29 cellular contexts compared by ENCODE assay signal in the genomic region with DNA sequence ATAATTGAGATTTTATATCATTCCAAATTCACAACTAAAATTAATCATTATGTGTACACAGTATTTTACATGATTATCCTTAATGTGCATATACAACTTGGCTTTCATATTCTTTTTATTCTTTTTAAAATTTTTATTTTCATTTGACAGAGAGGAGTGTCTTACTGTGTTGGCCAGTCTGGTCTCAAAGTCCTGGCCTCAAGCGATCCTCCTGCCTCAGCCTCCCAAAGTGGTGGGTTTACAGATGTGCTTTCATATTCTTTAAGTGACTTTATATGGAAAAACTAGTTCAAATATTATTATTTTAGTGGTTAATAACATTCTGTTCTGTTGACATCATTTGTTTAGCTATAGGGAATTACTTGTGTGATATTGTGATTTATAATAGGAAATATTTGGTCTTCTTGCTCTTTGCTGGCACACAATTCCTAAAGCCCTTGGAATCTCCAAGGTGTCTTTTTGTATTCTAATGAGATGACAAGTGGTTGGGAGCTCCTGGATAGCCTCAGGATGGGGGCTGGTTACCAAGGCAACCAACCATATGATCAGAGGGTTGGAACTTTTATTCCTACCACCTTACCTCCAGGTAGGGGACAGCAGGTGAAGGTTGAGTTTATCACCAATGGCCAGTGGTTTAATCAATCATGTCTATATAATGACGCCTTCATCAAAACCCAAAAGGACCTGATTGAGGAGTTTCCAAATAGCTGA.
"Had no signal": no experiment of that assay in that cellular context is flagged by ENCODE, and none has a peak within 500 bp of the region (broad histone marks: within the 10 kb centered on the region; RNA-seq: fewer than 3 reads in every experiment).

No MANE protein-coding gene starts in this region.

- H3K4me3 ChIP-seq: dorsolateral prefrontal cortex, gastroesophageal sphincter, heart left ventricle, hepatocyte, lower lobe of right lung, mucosa of descending colon, skin epidermis, spleen, testis, tibial artery had no signal

- H3K36me3 ChIP-seq: neutrophil had no signal

- H3K4me1 ChIP-seq: foreskin keratinocyte, gastroesophageal sphincter, heart left ventricle, lower lobe of right lung, spleen, testis, tibial artery had no signal

- H3K79me2 ChIP-seq: hepatocyte, parathyroid adenoma had no signal

- H3K27ac ChIP-seq: dorsolateral prefrontal cortex, epithelial cell of prostate, foreskin keratinocyte, gastroesophageal sphincter, heart left ventricle, hepatocyte, lower lobe of right lung, neutrophil, skin epidermis, spleen, testis, tibial artery had no signal

- H3K9ac ChIP-seq: parathyroid adenoma had no signal

- H3K9me3 Mint-ChIP-seq: naive B cell; natural killer cell treated with Interleukin-12 subunit alpha and Interleukin-12 subunit beta and Interleukin-15 and Interleukin-18, amount 100 ng/mL, for 72 hours; neural crest cell; stimulated activated memory B cell treated with anti-CD40 and anti-IgM and Interleukin-4, amounts not matched to agents 10 μg/mL and 1 μg/mL and 100 μg/mL, for 72 hours; type B pancreatic cell had no signal

- H2AFZ ChIP-seq: hepatocyte had no signal

- H3K27me3 ChIP-seq: dorsolateral prefrontal cortex, foreskin keratinocyte, gastroesophageal sphincter, heart left ventricle, hepatocyte, neutrophil, spleen, testis, tibial artery had no signal

- H3K4me3 Mint-ChIP-seq: naive B cell; natural killer cell treated with Interleukin-12 subunit alpha and Interleukin-12 subunit beta and Interleukin-15 and Interleukin-18, amount 100 ng/mL, for 72 hours; neural crest cell; stimulated activated memory B cell treated with anti-CD40 and anti-IgM and Interleukin-4, amounts not matched to agents 10 μg/mL and 1 μg/mL and 100 μg/mL, for 72 hours; type B pancreatic cell had no signal

- H3K27me3 Mint-ChIP-seq: naive B cell; natural killer cell treated with Interleukin-12 subunit alpha and Interleukin-12 subunit beta and Interleukin-15 and Interleukin-18, amount 100 ng/mL, for 72 hours; progenitor cell of endocrine pancreas; stimulated activated memory B cell treated with anti-CD40 and anti-IgM and Interleukin-4, amounts not matched to agents 10 μg/mL and 1 μg/mL and 100 μg/mL, for 72 hours; type B pancreatic cell had no signal

- ATAC-seq: esophagus mucosa; foreskin keratinocyte; gastroesophageal sphincter; heart left ventricle; left ventricle myocardium superior; lower lobe of right lung; mucosa of descending colon; natural killer cell treated with Interleukin-12 subunit alpha and Interleukin-12 subunit beta and Interleukin-15 and Interleukin-18, amount 100 ng/mL, for 72 hours; right cardiac atrium; stimulated activated memory B cell treated with anti-CD40 and anti-IgM and Interleukin-4, amounts not matched to agents 10 μg/mL and 1 μg/mL and 100 μg/mL, for 72 hours; stimulated activated naive CD8-positive, alpha-beta T cell treated with anti-CD3 and anti-CD28 coated beads, Interleukin-15, Interleukin-2, amounts not matched to agents 100 U/mL and 50 U/mL, for 24 hours had no signal

- H3K4me2 ChIP-seq: hepatocyte had no signal

- H3K36me3 Mint-ChIP-seq: naive B cell; natural killer cell treated with Interleukin-12 subunit alpha and Interleukin-12 subunit beta and Interleukin-15 and Interleukin-18, amount 100 ng/mL, for 72 hours had no signal

- H3K4me1 Mint-ChIP-seq: naive B cell; neural crest cell; stimulated activated memory B cell treated with anti-CD40 and anti-IgM and Interleukin-4, amounts not matched to agents 10 μg/mL and 1 μg/mL and 100 μg/mL, for 72 hours had no signal

- H3K9me3 ChIP-seq: gastroesophageal sphincter, heart left ventricle, lower lobe of right lung, mucosa of descending colon, neutrophil, spleen, testis, tibial artery had no signal

- FAIRE-seq: colon, keratinocyte had no signal

- H3K27ac Mint-ChIP-seq: naive B cell; natural killer cell treated with Interleukin-12 subunit alpha and Interleukin-12 subunit beta and Interleukin-15 and Interleukin-18, amount 100 ng/mL, for 72 hours; progenitor cell of endocrine pancreas; stimulated activated memory B cell treated with anti-CD40 and anti-IgM and Interleukin-4, amounts not matched to agents 10 μg/mL and 1 μg/mL and 100 μg/mL, for 72 hours; type B pancreatic cell had no signal

- DNase-seq: dorsolateral prefrontal cortex; effector CD4-positive, alpha-beta T cell; foreskin keratinocyte; heart left ventricle; left ventricle myocardium superior; lower lobe of right lung; mucosa of descending colon; naive B cell; right cardiac atrium; spleen; stimulated activated CD4-positive, alpha-beta T cell treated with anti-CD3 and anti-CD28 coated beads, Interleukin-4, amount 100 ng/mL, for 4 hours; stimulated activated naive CD8-positive, alpha-beta T cell treated with anti-CD3 and anti-CD28 coated beads, Interleukin-15, Interleukin-2, amounts not matched to agents 100 U/mL and 50 U/mL, for 24 hours; substantia nigra; testis; tibial artery had no signal
